In genomic region chr1:43890815-43891214, GRCh38 we compare ENCODE assay signal across 17 cellular contexts. TPM values are rescaled to one million over a fixed set of nuclear protein-coding genes. Genes with fewer than 3 reads are reported as not detected.
DNase-seq lines count a peak whose midpoint lies in the region; ATAC-seq and TF ChIP-seq lines count a peak whose summit lies in the region.
"Had no signal": no experiment of that assay in that cellular context is flagged by ENCODE, and none has a peak within 500 bp of the region (broad histone marks: within the 10 kb centered on the region; RNA-seq: fewer than 3 reads in every experiment).

No MANE protein-coding gene starts in this region.

- no peaks in the 10 kb centered on the region for H3K9me3 Mint-ChIP-seq in natural killer cell treated with Interleukin-12 subunit alpha and Interleukin-12 subunit beta and Interleukin-15 and Interleukin-18, amount 100 ng/mL, for 72 hours
- no peaks in the 10 kb centered on the region for H3K9me3 Mint-ChIP-seq in natural killer cell
- H3K9me3 Mint-ChIP-seq: CD8-positive, alpha-beta memory T cell had no signal

- H3K4me3 ChIP-seq in brain microvascular endothelial cell (ENCODE audit: low read depth, low read length), result no peak overlapping the region
- H3K4me3 ChIP-seq: BLaER1 treated with 17β-estradiol and CSF1 and Interleukin-3, amounts not matched to agents 10 nM and 100 nM had no signal

- H3K27me3 Mint-ChIP-seq in natural killer cell treated with Interleukin-12 subunit alpha and Interleukin-12 subunit beta and Interleukin-15 and Interleukin-18, amount 100 ng/mL, for 72 hours, result no peaks in the 10 kb centered on the region
- H3K27me3 Mint-ChIP-seq in natural killer cell (ENCODE audit: low read depth in 2 of 2), result no peaks in the 10 kb centered on the region
- H3K27me3 Mint-ChIP-seq: CD8-positive, alpha-beta memory T cell had no signal

- no peak overlapping the region for H3K27ac ChIP-seq in brain microvascular endothelial cell
- no peak overlapping the region for H3K27ac ChIP-seq in foreskin keratinocyte
- H3K27ac ChIP-seq: BLaER1 treated with 17β-estradiol and CSF1 and Interleukin-3, amounts not matched to agents 10 nM and 100 nM had no signal

- H3K27me3 ChIP-seq in brain microvascular endothelial cell (replicated peaks) (no peaks in the 10 kb centered on the region), foreskin keratinocyte (no peaks in the 10 kb centered on the region)
- H3K27me3 ChIP-seq: BLaER1 treated with 17β-estradiol and CSF1 and Interleukin-3, amounts not matched to agents 10 nM and 100 nM had no signal

- H3K4me1 Mint-ChIP-seq in natural killer cell treated with Interleukin-12 subunit alpha and Interleukin-12 subunit beta and Interleukin-15 and Interleukin-18, amount 100 ng/mL, for 72 hours (ENCODE audit: low read depth in 2 of 2), result no peaks in the 10 kb centered on the region
- no peaks in the 10 kb centered on the region for H3K4me1 Mint-ChIP-seq in natural killer cell
- H3K4me1 Mint-ChIP-seq: CD8-positive, alpha-beta memory T cell had no signal

- no peaks in the 10 kb centered on the region for H3K36me3 Mint-ChIP-seq in natural killer cell treated with Interleukin-12 subunit alpha and Interleukin-12 subunit beta and Interleukin-15 and Interleukin-18, amount 100 ng/mL, for 72 hours
- no peaks in the 10 kb centered on the region for H3K36me3 Mint-ChIP-seq in natural killer cell

- no peak overlapping the region for H3K27ac Mint-ChIP-seq in natural killer cell treated with Interleukin-12 subunit alpha and Interleukin-12 subunit beta and Interleukin-15 and Interleukin-18, amount 100 ng/mL, for 72 hours
- no peak overlapping the region for H3K27ac Mint-ChIP-seq in natural killer cell

- ATAC-seq in natural killer cell treated with Interleukin-12 subunit alpha and Interleukin-12 subunit beta and Interleukin-15 and Interleukin-18, amount 100 ng/mL, for 72 hours, result no peak
- ATAC-seq in natural killer cell (no peak), foreskin keratinocyte (peak; percentile 41), GM18867 (IDR thresholded peaks at IDR 0.05; ENCODE audit: unreplicated experiment) (no peak)

- intact Hi-C loops in natural killer cell (cut with micrococcal nuclease), result no loop called here

- TF ChIP-seq CTCF in natural killer cell (IDR thresholded peaks at IDR 0.05) (no peak), brain microvascular endothelial cell (IDR thresholded peaks at IDR 0.05; ENCODE audit: low read depth, low read length, missing control alignments) (no peak), foreskin keratinocyte (conservative IDR thresholded peaks at IDR 0.05) (no peak)

- in situ Hi-C loops in brain microvascular endothelial cell (cut with HindIII; ENCODE audit: low pct_ligation_motif_present, low sequenced_read_pairs) (no loop called here), G401 (cut with HindIII; ENCODE audit: low sequenced_read_pairs) (no loop called here)

- H3K36me3 ChIP-seq in brain microvascular endothelial cell (replicated peaks), result peaks cover 5% of the 10 kb centered on the region

- peaks cover 24% of the 10 kb centered on the region for H3K4me1 ChIP-seq in foreskin keratinocyte

- H3K4me3 Mint-ChIP-seq in natural killer cell treated with Interleukin-12 subunit alpha and Interleukin-12 subunit beta and Interleukin-15 and Interleukin-18, amount 100 ng/mL, for 72 hours, result no peak overlapping the region
- H3K4me3 Mint-ChIP-seq in natural killer cell, result no peak overlapping the region
- H3K4me3 Mint-ChIP-seq: CD8-positive, alpha-beta memory T cell had no signal

- DNase-seq in natural killer cell treated with Interleukin-12 subunit alpha and Interleukin-12 subunit beta and Interleukin-15 and Interleukin-18, amount 100 ng/mL, for 72 hours (ENCODE audit: low spot score), result peak; percentile 5
- DNase-seq in natural killer cell (no peak), brain microvascular endothelial cell (peak; percentile 6), foreskin keratinocyte (peak in 1 of 2 donors; percentile 27), G401 (ENCODE audit: low spot score) (no peak), NCI-H69 (lab: John Stamatoyannopoulos, UW) (no peak)
- DNase-seq: CD8-positive, alpha-beta memory T cell; DMS79 treated with DMSO at 0.1 percent for 48 hours; GF-D8; Karpas-422; MM.1S; NCI-H187 treated with DMSO at 0.1 percent for 48 hours; NCI-H345; NCI-H526; SIG-M5 had no signal

RNA-seq across cellular contexts. Expression of gene ARTN, which starts 42.8 kb away (rescaled TPM):
- 1 to 10 TPM in 1 of 2 donors, not detected in 1; 1.2 TPM for total RNA-seq in natural killer cell treated with Interleukin-12 subunit alpha and Interleukin-12 subunit beta and Interleukin-15 and Interleukin-18, amount 100 ng/mL, for 72 hours
- 1 to 10 TPM in 1 of 3 donors, not detected in 2; 1.4 TPM for total RNA-seq in natural killer cell
- 133 and 138 TPM in 2 replicates for total RNA-seq in foreskin keratinocyte
- polyA plus RNA-seq in foreskin keratinocyte, result 170 and 172 TPM in 2 replicates
- total RNA-seq in G401 (2014; rRNA removed; shearing (Covaris generic)), result not detected in 2 replicates
- polyA plus RNA-seq: CD8-positive, alpha-beta memory T cell had no signal

RNA-seq across cellular contexts. Expression of gene IPO13, which starts 55.9 kb away (rescaled TPM):
- total RNA-seq in natural killer cell treated with Interleukin-12 subunit alpha and Interleukin-12 subunit beta and Interleukin-15 and Interleukin-18, amount 100 ng/mL, for 72 hours, result 10 to 100 TPM; 28.4 to 43.1 TPM
- total RNA-seq in natural killer cell, result 10 to 100 TPM; 18.1 to 22.7 (median 18.4) TPM
- 30.1 and 32.9 TPM in 2 replicates for total RNA-seq in foreskin keratinocyte
- polyA plus RNA-seq in foreskin keratinocyte, result 23.6 and 25.9 TPM in 2 replicates
- 15.9 and 22.6 TPM in 2 replicates for total RNA-seq in G401 (2014; rRNA removed; shearing (Covaris generic))

Comparison
In these comparisons a context has a peak if more than half of its experiments do, and no peak if none do; other contexts are left out.
1. DNase-seq: peak in natural killer cell treated with Interleukin-12 subunit alpha and Interleukin-12 subunit beta and Interleukin-15 and Interleukin-18, amount 100 ng/mL, for 72 hours (single experiment) and brain microvascular endothelial cell (single experiment); none in natural killer cell (single experiment), G401 (single experiment) and NCI-H69 (single experiment).
2. RNA of gene ARTN, which starts 42.8 kb away (total RNA-seq): 133 to 138 TPM in foreskin keratinocyte; 1.2 TPM in natural killer cell treated with Interleukin-12 subunit alpha and Interleukin-12 subunit beta and Interleukin-15 and Interleukin-18, amount 100 ng/mL, for 72 hours, 1.4 TPM in natural killer cell and not detected in G401; every median in the first group is over 10 times any median in the second.